In the genomic region with DNA sequence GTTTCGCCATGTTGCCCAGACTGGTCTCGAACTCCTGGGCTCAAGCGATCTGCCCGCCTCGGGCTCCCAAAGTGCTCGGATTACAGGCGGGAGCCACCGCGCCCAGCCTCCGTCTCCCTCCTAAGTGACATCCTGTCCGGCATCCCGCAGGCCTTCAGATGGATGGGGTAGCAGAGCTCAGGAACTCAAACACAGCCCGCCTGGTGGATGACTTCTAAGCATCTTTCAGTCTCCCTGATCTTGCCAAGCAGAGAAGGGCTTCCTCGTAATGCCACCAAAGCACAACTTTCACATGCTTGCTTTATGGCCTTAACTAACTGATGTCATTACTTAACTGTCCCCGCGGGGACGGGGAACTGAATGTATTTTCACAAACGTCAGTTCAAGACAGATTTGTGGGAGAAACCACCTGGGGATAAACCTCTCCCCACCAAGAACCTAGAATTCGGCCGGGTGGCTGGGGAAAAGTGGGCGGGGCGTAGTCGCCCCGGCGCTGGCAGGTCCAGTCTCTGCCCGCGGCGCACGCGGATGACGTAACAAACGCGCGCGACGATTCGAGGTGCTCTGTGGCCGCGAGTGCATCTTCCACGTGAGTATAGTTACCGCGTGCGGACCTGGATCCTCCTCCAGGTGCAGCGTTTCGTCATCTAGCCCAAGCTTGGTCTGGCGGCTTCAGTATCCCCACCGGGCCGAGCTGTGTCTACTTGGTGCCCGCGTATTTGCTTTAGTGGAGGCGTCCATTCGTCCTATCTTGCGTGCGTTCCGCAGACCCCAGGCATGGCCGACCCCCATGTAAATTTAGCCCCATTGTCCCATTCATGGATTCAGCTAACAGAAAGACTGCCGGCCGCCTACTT, we compare ENCODE assay signal across 1 cellular context.
TF ChIP-seq lines count a peak whose summit lies in the region.

A gene with protein sequence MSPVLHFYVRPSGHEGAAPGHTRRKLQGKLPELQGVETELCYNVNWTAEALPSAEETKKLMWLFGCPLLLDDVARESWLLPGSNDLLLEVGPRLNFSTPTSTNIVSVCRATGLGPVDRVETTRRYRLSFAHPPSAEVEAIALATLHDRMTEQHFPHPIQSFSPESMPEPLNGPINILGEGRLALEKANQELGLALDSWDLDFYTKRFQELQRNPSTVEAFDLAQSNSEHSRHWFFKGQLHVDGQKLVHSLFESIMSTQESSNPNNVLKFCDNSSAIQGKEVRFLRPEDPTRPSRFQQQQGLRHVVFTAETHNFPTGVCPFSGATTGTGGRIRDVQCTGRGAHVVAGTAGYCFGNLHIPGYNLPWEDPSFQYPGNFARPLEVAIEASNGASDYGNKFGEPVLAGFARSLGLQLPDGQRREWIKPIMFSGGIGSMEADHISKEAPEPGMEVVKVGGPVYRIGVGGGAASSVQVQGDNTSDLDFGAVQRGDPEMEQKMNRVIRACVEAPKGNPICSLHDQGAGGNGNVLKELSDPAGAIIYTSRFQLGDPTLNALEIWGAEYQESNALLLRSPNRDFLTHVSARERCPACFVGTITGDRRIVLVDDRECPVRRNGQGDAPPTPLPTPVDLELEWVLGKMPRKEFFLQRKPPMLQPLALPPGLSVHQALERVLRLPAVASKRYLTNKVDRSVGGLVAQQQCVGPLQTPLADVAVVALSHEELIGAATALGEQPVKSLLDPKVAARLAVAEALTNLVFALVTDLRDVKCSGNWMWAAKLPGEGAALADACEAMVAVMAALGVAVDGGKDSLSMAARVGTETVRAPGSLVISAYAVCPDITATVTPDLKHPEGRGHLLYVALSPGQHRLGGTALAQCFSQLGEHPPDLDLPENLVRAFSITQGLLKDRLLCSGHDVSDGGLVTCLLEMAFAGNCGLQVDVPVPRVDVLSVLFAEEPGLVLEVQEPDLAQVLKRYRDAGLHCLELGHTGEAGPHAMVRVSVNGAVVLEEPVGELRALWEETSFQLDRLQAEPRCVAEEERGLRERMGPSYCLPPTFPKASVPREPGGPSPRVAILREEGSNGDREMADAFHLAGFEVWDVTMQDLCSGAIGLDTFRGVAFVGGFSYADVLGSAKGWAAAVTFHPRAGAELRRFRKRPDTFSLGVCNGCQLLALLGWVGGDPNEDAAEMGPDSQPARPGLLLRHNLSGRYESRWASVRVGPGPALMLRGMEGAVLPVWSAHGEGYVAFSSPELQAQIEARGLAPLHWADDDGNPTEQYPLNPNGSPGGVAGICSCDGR (N-terminal part only) (plus strand): TSS at position 539 of the 857 bp plus-strand sequence. CDS start 4,649 bp downstream, outside the sequence.

TF ChIP-seq in K562, 482 proteins besides CTCF, POLR2A, EP300 and RAD21 (continued from another document and continues in another):
- TF ChIP-seq, protein P1, sequence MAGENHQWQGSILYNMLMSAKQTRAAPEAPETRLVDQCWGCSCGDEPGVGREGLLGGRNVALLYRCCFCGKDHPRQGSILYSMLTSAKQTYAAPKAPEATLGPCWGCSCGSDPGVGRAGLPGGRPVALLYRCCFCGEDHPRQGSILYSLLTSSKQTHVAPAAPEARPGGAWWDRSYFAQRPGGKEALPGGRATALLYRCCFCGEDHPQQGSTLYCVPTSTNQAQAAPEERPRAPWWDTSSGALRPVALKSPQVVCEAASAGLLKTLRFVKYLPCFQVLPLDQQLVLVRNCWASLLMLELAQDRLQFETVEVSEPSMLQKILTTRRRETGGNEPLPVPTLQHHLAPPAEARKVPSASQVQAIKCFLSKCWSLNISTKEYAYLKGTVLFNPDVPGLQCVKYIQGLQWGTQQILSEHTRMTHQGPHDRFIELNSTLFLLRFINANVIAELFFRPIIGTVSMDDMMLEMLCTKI (IDR thresholded peaks at IDR 0.05; ENCODE audit: partially characterized antibody) = no peak
- no peak for TF ChIP-seq EGR1 (conservative IDR thresholded peaks at IDR 0.05)
- TF ChIP-seq HIVEP1 (CRISPR knock-in tag; IDR thresholded peaks at IDR 0.05) = no peak
- TF ChIP-seq, protein P2, sequence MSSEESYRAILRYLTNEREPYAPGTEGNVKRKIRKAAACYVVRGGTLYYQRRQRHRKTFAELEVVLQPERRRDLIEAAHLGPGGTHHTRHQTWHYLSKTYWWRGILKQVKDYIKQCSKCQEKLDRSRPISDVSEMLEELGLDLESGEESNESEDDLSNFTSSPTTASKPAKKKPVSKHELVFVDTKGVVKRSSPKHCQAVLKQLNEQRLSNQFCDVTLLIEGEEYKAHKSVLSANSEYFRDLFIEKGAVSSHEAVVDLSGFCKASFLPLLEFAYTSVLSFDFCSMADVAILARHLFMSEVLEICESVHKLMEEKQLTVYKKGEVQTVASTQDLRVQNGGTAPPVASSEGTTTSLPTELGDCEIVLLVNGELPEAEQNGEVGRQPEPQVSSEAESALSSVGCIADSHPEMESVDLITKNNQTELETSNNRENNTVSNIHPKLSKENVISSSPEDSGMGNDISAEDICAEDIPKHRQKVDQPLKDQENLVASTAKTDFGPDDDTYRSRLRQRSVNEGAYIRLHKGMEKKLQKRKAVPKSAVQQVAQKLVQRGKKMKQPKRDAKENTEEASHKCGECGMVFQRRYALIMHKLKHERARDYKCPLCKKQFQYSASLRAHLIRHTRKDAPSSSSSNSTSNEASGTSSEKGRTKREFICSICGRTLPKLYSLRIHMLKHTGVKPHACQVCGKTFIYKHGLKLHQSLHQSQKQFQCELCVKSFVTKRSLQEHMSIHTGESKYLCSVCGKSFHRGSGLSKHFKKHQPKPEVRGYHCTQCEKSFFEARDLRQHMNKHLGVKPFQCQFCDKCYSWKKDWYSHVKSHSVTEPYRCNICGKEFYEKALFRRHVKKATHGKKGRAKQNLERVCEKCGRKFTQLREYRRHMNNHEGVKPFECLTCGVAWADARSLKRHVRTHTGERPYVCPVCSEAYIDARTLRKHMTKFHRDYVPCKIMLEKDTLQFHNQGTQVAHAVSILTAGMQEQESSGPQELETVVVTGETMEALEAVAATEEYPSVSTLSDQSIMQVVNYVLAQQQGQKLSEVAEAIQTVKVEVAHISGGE (CRISPR knock-in tag; IDR thresholded peaks at IDR 0.05) = 0 out of 6 replicates have a peak, but pooled peaks of 1 of the 3 experiments have one; percentile 3
- TF ChIP-seq, protein P3, sequence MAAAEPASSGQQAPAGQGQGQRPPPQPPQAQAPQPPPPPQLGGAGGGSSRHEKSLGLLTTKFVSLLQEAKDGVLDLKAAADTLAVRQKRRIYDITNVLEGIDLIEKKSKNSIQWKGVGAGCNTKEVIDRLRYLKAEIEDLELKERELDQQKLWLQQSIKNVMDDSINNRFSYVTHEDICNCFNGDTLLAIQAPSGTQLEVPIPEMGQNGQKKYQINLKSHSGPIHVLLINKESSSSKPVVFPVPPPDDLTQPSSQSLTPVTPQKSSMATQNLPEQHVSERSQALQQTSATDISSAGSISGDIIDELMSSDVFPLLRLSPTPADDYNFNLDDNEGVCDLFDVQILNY (CRISPR knock-in tag; IDR thresholded peaks at IDR 0.05) = no peak
- TF ChIP-seq JUNB (CRISPR knock-in tag; conservative IDR thresholded peaks at IDR 0.05) = no peak
- TF ChIP-seq RFX5 (IDR thresholded peaks at IDR 0.05; ENCODE audit: low read depth, low read length) = no peak
- no peak for TF ChIP-seq MEIS2 (IDR thresholded peaks at IDR 0.05; ENCODE audit: partially characterized antibody)
- TF ChIP-seq, protein P4, sequence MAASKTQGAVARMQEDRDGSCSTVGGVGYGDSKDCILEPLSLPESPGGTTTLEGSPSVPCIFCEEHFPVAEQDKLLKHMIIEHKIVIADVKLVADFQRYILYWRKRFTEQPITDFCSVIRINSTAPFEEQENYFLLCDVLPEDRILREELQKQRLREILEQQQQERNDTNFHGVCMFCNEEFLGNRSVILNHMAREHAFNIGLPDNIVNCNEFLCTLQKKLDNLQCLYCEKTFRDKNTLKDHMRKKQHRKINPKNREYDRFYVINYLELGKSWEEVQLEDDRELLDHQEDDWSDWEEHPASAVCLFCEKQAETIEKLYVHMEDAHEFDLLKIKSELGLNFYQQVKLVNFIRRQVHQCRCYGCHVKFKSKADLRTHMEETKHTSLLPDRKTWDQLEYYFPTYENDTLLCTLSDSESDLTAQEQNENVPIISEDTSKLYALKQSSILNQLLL (CRISPR knock-in tag; IDR thresholded peaks at IDR 0.05; ENCODE audit: borderline replicate concordance) = no peak
- no peak for TF ChIP-seq ZNF436 (CRISPR knock-in tag; IDR thresholded peaks at IDR 0.05)
- TF ChIP-seq ETV5 (CRISPR knock-in tag; IDR thresholded peaks at IDR 0.05; ENCODE audit: low read depth) = no peak
- TF ChIP-seq ZNF695 (CRISPR knock-in tag; IDR thresholded peaks at IDR 0.05) = no peak
- no peak for TF ChIP-seq ARNT (IDR thresholded peaks at IDR 0.05)
- peak; percentile 89 for TF ChIP-seq ATF7 (IDR thresholded peaks at IDR 0.05)
- TF ChIP-seq, protein P5, sequence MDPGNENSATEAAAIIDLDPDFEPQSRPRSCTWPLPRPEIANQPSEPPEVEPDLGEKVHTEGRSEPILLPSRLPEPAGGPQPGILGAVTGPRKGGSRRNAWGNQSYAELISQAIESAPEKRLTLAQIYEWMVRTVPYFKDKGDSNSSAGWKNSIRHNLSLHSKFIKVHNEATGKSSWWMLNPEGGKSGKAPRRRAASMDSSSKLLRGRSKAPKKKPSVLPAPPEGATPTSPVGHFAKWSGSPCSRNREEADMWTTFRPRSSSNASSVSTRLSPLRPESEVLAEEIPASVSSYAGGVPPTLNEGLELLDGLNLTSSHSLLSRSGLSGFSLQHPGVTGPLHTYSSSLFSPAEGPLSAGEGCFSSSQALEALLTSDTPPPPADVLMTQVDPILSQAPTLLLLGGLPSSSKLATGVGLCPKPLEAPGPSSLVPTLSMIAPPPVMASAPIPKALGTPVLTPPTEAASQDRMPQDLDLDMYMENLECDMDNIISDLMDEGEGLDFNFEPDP (CRISPR knock-in tag; IDR thresholded peaks at IDR 0.05) = no peak
- no peak for TF ChIP-seq EZH2 (IDR thresholded peaks at IDR 0.05; ENCODE audit: borderline replicate concordance, low read depth, low read length)
- TF ChIP-seq, protein P6, sequence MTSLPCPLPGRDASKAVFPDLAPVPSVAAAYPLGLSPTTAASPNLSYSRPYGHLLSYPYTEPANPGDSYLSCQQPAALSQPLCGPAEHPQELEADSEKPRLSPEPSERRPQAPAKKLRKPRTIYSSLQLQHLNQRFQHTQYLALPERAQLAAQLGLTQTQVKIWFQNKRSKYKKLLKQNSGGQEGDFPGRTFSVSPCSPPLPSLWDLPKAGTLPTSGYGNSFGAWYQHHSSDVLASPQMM (CRISPR knock-in tag; IDR thresholded peaks at IDR 0.05) = no peak
- TF ChIP-seq, protein P7, sequence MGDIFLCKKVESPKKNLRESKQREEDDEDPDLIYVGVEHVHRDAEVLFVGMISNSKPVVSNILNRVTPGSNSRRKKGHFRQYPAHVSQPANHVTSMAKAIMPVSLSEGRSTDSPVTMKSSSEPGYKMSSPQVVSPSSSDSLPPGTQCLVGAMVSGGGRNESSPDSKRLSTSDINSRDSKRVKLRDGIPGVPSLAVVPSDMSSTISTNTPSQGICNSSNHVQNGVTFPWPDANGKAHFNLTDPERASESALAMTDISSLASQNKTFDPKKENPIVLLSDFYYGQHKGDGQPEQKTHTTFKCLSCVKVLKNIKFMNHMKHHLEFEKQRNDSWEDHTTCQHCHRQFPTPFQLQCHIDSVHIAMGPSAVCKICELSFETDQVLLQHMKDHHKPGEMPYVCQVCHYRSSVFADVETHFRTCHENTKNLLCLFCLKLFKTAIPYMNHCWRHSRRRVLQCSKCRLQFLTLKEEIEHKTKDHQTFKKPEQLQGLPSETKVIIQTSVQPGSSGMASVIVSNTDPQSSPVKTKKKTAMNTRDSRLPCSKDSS (IDR thresholded peaks at IDR 0.05; ENCODE audit: low read depth, partially characterized antibody) = no peak
- no peak for TF ChIP-seq ZNF445 (CRISPR knock-in tag; IDR thresholded peaks at IDR 0.05; ENCODE audit: low read depth)
- no peak for TF ChIP-seq GABPB2 (CRISPR knock-in tag; conservative IDR thresholded peaks at IDR 0.05)
- no peak for TF ChIP-seq DNMT1 (IDR thresholded peaks at IDR 0.05)
- no peak for TF ChIP-seq ZNF589 (CRISPR knock-in tag; IDR thresholded peaks at IDR 0.05; ENCODE audit: low read depth)
- no peak for TF ChIP-seq TCFL5 (CRISPR knock-in tag; conservative IDR thresholded peaks at IDR 0.05)
- TF ChIP-seq, protein P8, sequence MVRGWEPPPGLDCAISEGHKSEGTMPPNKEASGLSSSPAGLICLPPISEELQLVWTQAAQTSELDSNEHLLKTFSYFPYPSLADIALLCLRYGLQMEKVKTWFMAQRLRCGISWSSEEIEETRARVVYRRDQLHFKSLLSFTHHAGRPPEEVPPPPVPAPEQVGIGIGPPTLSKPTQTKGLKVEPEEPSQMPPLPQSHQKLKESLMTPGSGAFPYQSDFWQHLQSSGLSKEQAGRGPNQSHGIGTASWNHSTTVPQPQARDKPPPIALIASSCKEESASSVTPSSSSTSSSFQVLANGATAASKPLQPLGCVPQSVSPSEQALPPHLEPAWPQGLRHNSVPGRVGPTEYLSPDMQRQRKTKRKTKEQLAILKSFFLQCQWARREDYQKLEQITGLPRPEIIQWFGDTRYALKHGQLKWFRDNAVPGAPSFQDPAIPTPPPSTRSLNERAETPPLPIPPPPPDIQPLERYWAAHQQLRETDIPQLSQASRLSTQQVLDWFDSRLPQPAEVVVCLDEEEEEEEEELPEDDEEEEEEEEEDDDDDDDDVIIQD (CRISPR knock-in tag; IDR thresholded peaks at IDR 0.05) = no peak
- TF ChIP-seq, protein P9, sequence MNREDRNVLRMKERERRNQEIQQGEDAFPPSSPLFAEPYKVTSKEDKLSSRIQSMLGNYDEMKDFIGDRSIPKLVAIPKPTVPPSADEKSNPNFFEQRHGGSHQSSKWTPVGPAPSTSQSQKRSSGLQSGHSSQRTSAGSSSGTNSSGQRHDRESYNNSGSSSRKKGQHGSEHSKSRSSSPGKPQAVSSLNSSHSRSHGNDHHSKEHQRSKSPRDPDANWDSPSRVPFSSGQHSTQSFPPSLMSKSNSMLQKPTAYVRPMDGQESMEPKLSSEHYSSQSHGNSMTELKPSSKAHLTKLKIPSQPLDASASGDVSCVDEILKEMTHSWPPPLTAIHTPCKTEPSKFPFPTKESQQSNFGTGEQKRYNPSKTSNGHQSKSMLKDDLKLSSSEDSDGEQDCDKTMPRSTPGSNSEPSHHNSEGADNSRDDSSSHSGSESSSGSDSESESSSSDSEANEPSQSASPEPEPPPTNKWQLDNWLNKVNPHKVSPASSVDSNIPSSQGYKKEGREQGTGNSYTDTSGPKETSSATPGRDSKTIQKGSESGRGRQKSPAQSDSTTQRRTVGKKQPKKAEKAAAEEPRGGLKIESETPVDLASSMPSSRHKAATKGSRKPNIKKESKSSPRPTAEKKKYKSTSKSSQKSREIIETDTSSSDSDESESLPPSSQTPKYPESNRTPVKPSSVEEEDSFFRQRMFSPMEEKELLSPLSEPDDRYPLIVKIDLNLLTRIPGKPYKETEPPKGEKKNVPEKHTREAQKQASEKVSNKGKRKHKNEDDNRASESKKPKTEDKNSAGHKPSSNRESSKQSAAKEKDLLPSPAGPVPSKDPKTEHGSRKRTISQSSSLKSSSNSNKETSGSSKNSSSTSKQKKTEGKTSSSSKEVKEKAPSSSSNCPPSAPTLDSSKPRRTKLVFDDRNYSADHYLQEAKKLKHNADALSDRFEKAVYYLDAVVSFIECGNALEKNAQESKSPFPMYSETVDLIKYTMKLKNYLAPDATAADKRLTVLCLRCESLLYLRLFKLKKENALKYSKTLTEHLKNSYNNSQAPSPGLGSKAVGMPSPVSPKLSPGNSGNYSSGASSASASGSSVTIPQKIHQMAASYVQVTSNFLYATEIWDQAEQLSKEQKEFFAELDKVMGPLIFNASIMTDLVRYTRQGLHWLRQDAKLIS (CRISPR knock-in tag; IDR thresholded peaks at IDR 0.05) = no peak; the same call in 1 of the 2 replicates
- TF ChIP-seq ZNF143 (CRISPR knock-in tag; IDR thresholded peaks at IDR 0.05) = no peak
- no peak for TF ChIP-seq ZNF696 (CRISPR knock-in tag; conservative IDR thresholded peaks at IDR 0.05)
- no peak for TF ChIP-seq ESRRB (CRISPR knock-in tag; IDR thresholded peaks at IDR 0.05; ENCODE audit: borderline replicate concordance)
- no peak for TF ChIP-seq CAMTA2 (CRISPR knock-in tag; conservative IDR thresholded peaks at IDR 0.05)
- TF ChIP-seq ZNF551 (CRISPR knock-in tag; IDR thresholded peaks at IDR 0.05) = no peak
- no peak for TF ChIP-seq BCL6 (CRISPR knock-in tag; IDR thresholded peaks at IDR 0.05)
- no peak for TF ChIP-seq ZC3H4 (CRISPR knock-in tag; IDR thresholded peaks at IDR 0.05; ENCODE audit: borderline replicate concordance)
- TF ChIP-seq SMARCC2 (IDR thresholded peaks at IDR 0.05; ENCODE audit: low read depth) = no peak
- peak; percentile 56; the same call in 1 of the 2 replicates for TF ChIP-seq CTBP1 (IDR thresholded peaks at IDR 0.05; ENCODE audit: borderline replicate concordance)
- no peak for TF ChIP-seq HMG20B (CRISPR knock-in tag; IDR thresholded peaks at IDR 0.05)
